In the genomic region with DNA sequence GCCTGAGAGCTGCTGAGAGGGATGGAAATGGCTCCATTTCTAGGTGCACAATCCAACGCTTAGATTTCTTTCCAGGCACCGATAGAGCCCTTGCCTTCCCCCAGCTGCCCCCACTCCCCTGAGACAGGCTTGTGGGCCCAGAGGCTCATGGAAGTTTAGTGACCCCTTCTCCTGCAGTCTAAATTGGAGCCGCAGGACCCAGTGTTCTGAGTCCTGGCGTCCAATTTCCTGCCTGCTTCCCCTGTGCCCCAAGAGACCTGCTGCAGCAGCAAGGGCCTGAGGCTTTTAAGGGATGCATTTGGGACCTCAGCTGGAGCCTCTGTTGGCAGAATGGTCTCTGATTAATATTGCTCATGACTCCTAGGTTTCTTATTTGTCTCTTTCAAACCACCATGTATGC, we compare ENCODE assay signal across 21 cellular contexts.
DNase-seq lines count a peak whose midpoint lies in the region; ATAC-seq and TF ChIP-seq lines count a peak whose summit lies in the region.
"Had no signal": no experiment of that assay in that cellular context is flagged by ENCODE, and none has a peak within 500 bp of the region (broad histone marks: within the 10 kb centered on the region; RNA-seq: fewer than 3 reads in every experiment).

No MANE protein-coding gene starts in this region.

- peaks cover 17% of the 10 kb centered on the region for H3K36me3 ChIP-seq in CD8-positive, alpha-beta memory T cell (ENCODE audit: insufficient read depth, low read length)
- peaks cover 0 to 25% of the 10 kb centered on the region in 2 donors for H3K36me3 ChIP-seq in gastroesophageal sphincter
- peaks cover 0 to 86% (median 15%) of the 10 kb centered on the region in 6 donors for H3K36me3 ChIP-seq in spleen

- peaks cover 64% of the 10 kb centered on the region for H3K4me1 ChIP-seq in CD8-positive, alpha-beta memory T cell (ENCODE audit: insufficient read depth, low read length)
- H3K4me1 ChIP-seq in gastroesophageal sphincter (peaks cover 16 to 98% (median 46%) of the 10 kb centered on the region in 3 donors), spleen (peaks cover 46 to 100% (median 77%) of the 10 kb centered on the region in 6 donors)

- peak in 1 of 5 donors; percentile 43 for DNase-seq in CD8-positive, alpha-beta memory T cell
- DNase-seq in activated CD8-positive, alpha-beta T cell treated with anti-CD3 and anti-CD28 coated beads, Interleukin-2, amount 10 ng/mL, durations not matched to agents 7 days and 5 days: no peak
- peak; percentile 30 for DNase-seq in spleen
- DNase-seq in AG08396 (ENCODE audit: low spot score): no peak
- no peak for DNase-seq in MV-4-11 (lab: John Stamatoyannopoulos, UW)
- no peak for DNase-seq in osteocyte (ENCODE audit: extremely low spot score, unreplicated experiment)
- no peak for DNase-seq in GOT3 (lab: John Stamatoyannopoulos, UW)
- DNase-seq: activated CD8-positive, alpha-beta memory T cell treated with anti-CD3 and anti-CD28 coated beads, Interleukin-2, amount 50 U/mL, for 48 hours; activated naive CD4-positive, alpha-beta T cell; AML-193; GF-D8; islet precursor cell; midbrain; MM.1S; NCI-H187; NCI-H510A treated with DMSO at 0.1 percent for 48 hours; occipital lobe; SIG-M5; stimulated activated CD4-positive, alpha-beta T cell treated with anti-CD3 and anti-CD28 coated beads, Interleukin-2, amount 100 ng/mL, for 48 hours had no signal

- WGBS in gastroesophageal sphincter (ENCODE audit: low coverage in 1 of 2), 2 donors: 52% methylated on average over 3 of the region's 4 CpGs; no CpG with 5 or more reads in 1 of the 2 donors
- 57 to 89% (median 75%) methylated on average over 2 to 4 of the region's 4 CpGs for WGBS in spleen, 5 donors

- H3K4me3 ChIP-seq in CD8-positive, alpha-beta memory T cell (ENCODE audit: low read length): no peak overlapping the region
- H3K4me3 ChIP-seq in gastroesophageal sphincter: no peak overlapping the region
- H3K4me3 ChIP-seq in spleen: no peak overlapping the region

- POLR2A ChIA-PET in CD8-positive, alpha-beta memory T cell (lab: Charles Lee): interaction anchor here (1.5 to 2.0 kb wide), 2 partner anchors 11 to 54 kb away, joined by 6 to 7 read pairs; no protein-coding TSS in a partner anchor
- POLR2A ChIA-PET in activated CD8-positive, alpha-beta T cell treated with anti-CD3 and anti-CD28 coated beads, Interleukin-2, amount 10 ng/mL, durations not matched to agents 7 days and 5 days (lab: Charles Lee): interaction anchor here (1.1 to 1.2 kb wide), 2 partner anchors 7 to 57 kb away, joined by 3 to 4 read pairs; no protein-coding TSS in a partner anchor

- H3K36me3 Mint-ChIP-seq in CD8-positive, alpha-beta memory T cell: peaks cover 0 to 71% (median 8%) of the 10 kb centered on the region in 3 donors
- H3K36me3 Mint-ChIP-seq in activated CD8-positive, alpha-beta T cell treated with anti-CD3 and anti-CD28 coated beads, Interleukin-2, amount 10 ng/mL, durations not matched to agents 7 days and 5 days (ENCODE audit: low read depth): peaks cover 82% of the 10 kb centered on the region
- H3K36me3 Mint-ChIP-seq in osteocyte (ENCODE audit: unreplicated experiment): no peaks in the 10 kb centered on the region

- TF ChIP-seq POLR2A in gastroesophageal sphincter (IDR thresholded peaks at IDR 0.05) (no peak), spleen (IDR thresholded peaks at IDR 0.05) (no peak)

- peaks cover 82 to 99% (median 95%) of the 10 kb centered on the region in 3 donors for H3K4me1 Mint-ChIP-seq in CD8-positive, alpha-beta memory T cell
- peaks cover 75% of the 10 kb centered on the region for H3K4me1 Mint-ChIP-seq in activated CD8-positive, alpha-beta T cell treated with anti-CD3 and anti-CD28 coated beads, Interleukin-2, amount 10 ng/mL, durations not matched to agents 7 days and 5 days (ENCODE audit: low read depth)
- H3K4me1 Mint-ChIP-seq in osteocyte (ENCODE audit: unreplicated experiment): peaks cover 33% of the 10 kb centered on the region

- no peak for ATAC-seq in activated CD8-positive, alpha-beta T cell treated with anti-CD3 and anti-CD28 coated beads, Interleukin-2, amount 10 ng/mL, durations not matched to agents 7 days and 5 days
- ATAC-seq in gastroesophageal sphincter: no peak
- ATAC-seq: activated CD4-positive, CD25-positive, alpha-beta regulatory T cell treated with anti-CD3 and anti-CD28 coated beads, Interleukin-2, amount 50 U/mL, for 24 hours had no signal

- no peaks in the 10 kb centered on the region for H3K9me3 ChIP-seq in CD8-positive, alpha-beta memory T cell (ENCODE audit: low read length)
- no peaks in the 10 kb centered on the region for H3K9me3 ChIP-seq in gastroesophageal sphincter
- H3K9me3 ChIP-seq in spleen: no peaks in the 10 kb centered on the region

- H3K27me3 ChIP-seq in CD8-positive, alpha-beta memory T cell (ENCODE audit: insufficient read depth, low read length, poor library complexity, severe bottlenecking): no peaks in the 10 kb centered on the region
- H3K27me3 ChIP-seq in gastroesophageal sphincter: no peaks in the 10 kb centered on the region
- H3K27me3 ChIP-seq in spleen (replicated peaks in 1 of 7): no peaks in the 10 kb centered on the region

- peak overlapping the region in 7 of 8 donors; percentile 84 to 96 (median 90) for H3K27ac Mint-ChIP-seq in CD8-positive, alpha-beta memory T cell
- peak overlapping the region; percentile 14 for H3K27ac Mint-ChIP-seq in activated CD8-positive, alpha-beta T cell treated with anti-CD3 and anti-CD28 coated beads, Interleukin-2, amount 10 ng/mL, durations not matched to agents 7 days and 5 days
- H3K27ac Mint-ChIP-seq in osteocyte (ENCODE audit: unreplicated experiment): no peak overlapping the region

- intact Hi-C loops in spleen (cut with DNase I; ENCODE audit: low total_unique reads): no loop called here

- no peaks in the 10 kb centered on the region for H3K9me3 Mint-ChIP-seq in CD8-positive, alpha-beta memory T cell
- H3K9me3 Mint-ChIP-seq in activated CD8-positive, alpha-beta T cell treated with anti-CD3 and anti-CD28 coated beads, Interleukin-2, amount 10 ng/mL, durations not matched to agents 7 days and 5 days (ENCODE audit: insufficient read depth): no peaks in the 10 kb centered on the region
- no peaks in the 10 kb centered on the region for H3K9me3 Mint-ChIP-seq in osteocyte (ENCODE audit: unreplicated experiment)

- H3K4me3 Mint-ChIP-seq in CD8-positive, alpha-beta memory T cell: peak overlapping the region; percentile 57 to 91 (median 76)
- no peak overlapping the region for H3K4me3 Mint-ChIP-seq in activated CD8-positive, alpha-beta T cell treated with anti-CD3 and anti-CD28 coated beads, Interleukin-2, amount 10 ng/mL, durations not matched to agents 7 days and 5 days
- no peak overlapping the region for H3K4me3 Mint-ChIP-seq in osteocyte (ENCODE audit: unreplicated experiment)

- CTCF ChIA-PET in CD8-positive, alpha-beta memory T cell (lab: Charles Lee): interaction anchor here (0.8 to 5.0 kb wide), 6 partner anchors 8 to 65 kb away, joined by 3 to 19 read pairs (median 3); no protein-coding TSS in a partner anchor
- CTCF ChIA-PET in activated CD8-positive, alpha-beta T cell treated with anti-CD3 and anti-CD28 coated beads, Interleukin-2, amount 10 ng/mL, durations not matched to agents 7 days and 5 days (lab: Charles Lee): interaction anchor here (0.7 to 2.3 kb wide), 8 partner anchors 10 to 130 kb away, joined by 3 to 7 read pairs (median 4); no protein-coding TSS in a partner anchor

- TF ChIP-seq CTCF in gastroesophageal sphincter (IDR thresholded peaks at IDR 0.05): no peak
- TF ChIP-seq CTCF in spleen (IDR thresholded peaks at IDR 0.05 in 8 of 11, conservative IDR thresholded peaks at IDR 0.05 in 3 of 11): no peak
- TF ChIP-seq CTCF in osteocyte (IDR thresholded peaks at IDR 0.05): no peak

- no peaks in the 10 kb centered on the region for H3K27me3 Mint-ChIP-seq in CD8-positive, alpha-beta memory T cell
- H3K27me3 Mint-ChIP-seq in activated CD8-positive, alpha-beta T cell treated with anti-CD3 and anti-CD28 coated beads, Interleukin-2, amount 10 ng/mL, durations not matched to agents 7 days and 5 days (ENCODE audit: low read depth): no peaks in the 10 kb centered on the region
- H3K27me3 Mint-ChIP-seq in osteocyte (ENCODE audit: unreplicated experiment): no peaks in the 10 kb centered on the region

- no peak overlapping the region for H3K27ac ChIP-seq in CD8-positive, alpha-beta memory T cell (ENCODE audit: low read depth, low read length)
- H3K27ac ChIP-seq in gastroesophageal sphincter: peak overlapping the region in 3 of 4 donors; percentile 75 to 84 (median 79)
- peak overlapping the region in 6 of 8 donors; percentile 19 to 85 (median 72) for H3K27ac ChIP-seq in spleen

- no peak for TF ChIP-seq EP300 in gastroesophageal sphincter (IDR thresholded peaks at IDR 0.05)

Comparison
In these comparisons a context has a peak if more than half of its experiments do, and no peak if none do; other contexts are left out.
1. H3K4me3 Mint-ChIP-seq: peak in CD8-positive, alpha-beta memory T cell (7 of 7); none in activated CD8-positive, alpha-beta T cell treated with anti-CD3 and anti-CD28 coated beads, Interleukin-2, amount 10 ng/mL, durations not matched to agents 7 days and 5 days (single experiment) and osteocyte (single experiment).